Comparison of ENCODE assay signal across 8 cellular contexts in genomic region chr12:79691299-79692248, GRCh38. TPM values are rescaled to one million over a fixed set of nuclear protein-coding genes. Genes with fewer than 3 reads are reported as not detected.
A peak's percentile ranks its signal among the peaks of the same experiment; 100 is the strongest.
DNase-seq lines count a peak whose midpoint lies in the region; ATAC-seq, FAIRE-seq and TF ChIP-seq lines count a peak whose summit lies in the region.

No MANE protein-coding gene starts in this region.

- no peak for TF ChIP-seq POLR2A in spleen (IDR thresholded peaks at IDR 0.05)

- POLR2A ChIA-PET in MCF 10A (lab: Yijun Ruan, JAX) = interaction anchor here (0.5 to 11.0 kb wide), 42 partner anchors 8 to 828 kb away, joined by 3 to 103 read pairs (median 5); partner anchors contain the start of gene PPP1R12A

- DNase-seq in NCI-H2196 (lab: John Stamatoyannopoulos, UW; ENCODE audit: unreplicated experiment) = peak; percentile 60
- no peak for DNase-seq in NCI-H2196 treated with DMSO at 0.1 percent for 48 hours (lab: John Stamatoyannopoulos, UW; ENCODE audit: unreplicated experiment)
- DNase-seq in NCI-H2171 treated with DMSO at 0.1 percent for 48 hours (lab: John Stamatoyannopoulos, UW) = peak; percentile 87
- DNase-seq in MCF 10A (ENCODE audit: unreplicated experiment) = peak; percentile 81
- no peak for DNase-seq in kidney
- DNase-seq in spleen = no peak
- no peak for DNase-seq in ureter (ENCODE audit: low spot score)

- H3K4me1 Mint-ChIP-seq in MCF 10A (ENCODE audit: insufficient read depth, unreplicated experiment) = peaks cover 25% of the 10 kb centered on the region

- H3K27ac Mint-ChIP-seq in MCF 10A (ENCODE audit: low read depth, unreplicated experiment) = peak overlapping the region; percentile 96

- TSS peak; percentile 78 for BruUV-seq in MCF 10A (replicated peaks; lab: Mats Ljungman, UMichigan)

- no peaks in the 10 kb centered on the region for H3K4me1 ChIP-seq in kidney (ENCODE audit: control insufficient read depth in 1 of 2, insufficient read depth in 1 of 2, low read depth in 1 of 2, low read length in 2 of 2)
- H3K4me1 ChIP-seq in spleen = peaks cover 10 to 50% (median 34%) of the 10 kb centered on the region in 6 donors

- peaks cover 0 to 43% (median 18%) of the 10 kb centered on the region in 7 donors for H3K27me3 ChIP-seq in spleen (replicated peaks in 1 of 7)

- no peak for FAIRE-seq in kidney (lab: Jason Lieb, UNC)

- 8 to 9% (median 9%) methylated on average over 27 of the region's 27 CpGs for WGBS in spleen, 5 donors

- H3K36me3 ChIP-seq in kidney (ENCODE audit: control insufficient read depth in 1 of 2, insufficient read depth in 2 of 2, low read length in 2 of 2) = no peaks in the 10 kb centered on the region
- no peaks in the 10 kb centered on the region for H3K36me3 ChIP-seq in spleen

- H3K4me3 Mint-ChIP-seq in MCF 10A (ENCODE audit: unreplicated experiment) = peak overlapping the region; percentile 87

- H3K36me3 Mint-ChIP-seq in MCF 10A (ENCODE audit: insufficient read depth, unreplicated experiment) = peaks cover 5% of the 10 kb centered on the region

- peak overlapping the region; percentile 86 to 89 for H3K9ac ChIP-seq in kidney (ENCODE audit: low read length in 2 of 2)

- no peak for ATAC-seq in HG03520 (IDR thresholded peaks at IDR 0.05; ENCODE audit: unreplicated experiment)

- intact Hi-C loops in MCF 10A (cut with micrococcal nuclease) (loop anchor here (1.0 to 5.0 kb wide), 6 partner anchors 33 to 576 kb away; partner anchors contain the start of gene PPP1R12A), kidney (cut with DNase I) (no loop called here), spleen (cut with DNase I; ENCODE audit: low total_unique reads) (no loop called here)

- H3K9me3 ChIP-seq in kidney (ENCODE audit: control insufficient read depth in 1 of 2, low read length in 2 of 2) (no peaks in the 10 kb centered on the region), spleen (no peaks in the 10 kb centered on the region)

- CTCF ChIA-PET in MCF 10A (lab: Yijun Ruan, JAX) = interaction anchor here (0.6 to 4.8 kb wide), 26 partner anchors 11 to 1087 kb away, joined by 3 to 18 read pairs (median 4); no protein-coding TSS in a partner anchor

- peak overlapping the region; percentile 87 to 95 for H3K27ac ChIP-seq in kidney (ENCODE audit: low read depth in 2 of 2, low read length in 2 of 2)
- peak overlapping the region in 7 of 8 donors; percentile 22 to 84 (median 76) for H3K27ac ChIP-seq in spleen

- TF ChIP-seq CTCF in MCF 10A (IDR thresholded peaks at IDR 0.05; ENCODE audit: unreplicated experiment) (no peak), kidney (IDR thresholded peaks at IDR 0.05; ENCODE audit: borderline replicate concordance, extremely low read depth, insufficient read depth) (no peak), spleen (IDR thresholded peaks at IDR 0.05 in 8 of 11, conservative IDR thresholded peaks at IDR 0.05 in 3 of 11) (no peak)

- H3K4me3 ChIP-seq in kidney (ENCODE audit: low read length in 2 of 2) (peak overlapping the region; percentile 87 to 92), spleen (peak overlapping the region; percentile 83 to 95 (median 90))

- H3K27me3 Mint-ChIP-seq in MCF 10A (ENCODE audit: insufficient read depth, unreplicated experiment) = no peaks in the 10 kb centered on the region

- no peaks in the 10 kb centered on the region for H3K9me3 Mint-ChIP-seq in MCF 10A (ENCODE audit: unreplicated experiment)

RNA-seq across cellular contexts. Expression of gene PAWR, which starts 0.8 kb away (rescaled TPM):
- total RNA-seq in MCF 10A (2022) (248 and 330 TPM in 2 replicates), kidney (69.2 TPM), spleen (10 to 100 TPM; 22.8 to 38.0 (median 33.5) TPM), ureter (94.1 TPM)
- polyA plus RNA-seq in kidney (ENCODE audit: insufficient read depth, low read depth, low replicate concordance) (30.7 TPM), spleen (10 to 100 TPM; 16.1 to 28.6 (median 20.1) TPM)

Comparison
In these comparisons a context has a peak if more than half of its experiments do, and no peak if none do; other contexts are left out.
1. DNase-seq: peak in NCI-H2196 (single experiment), NCI-H2171 treated with DMSO at 0.1 percent for 48 hours (single experiment) and MCF 10A (single experiment); none in NCI-H2196 treated with DMSO at 0.1 percent for 48 hours (single experiment), kidney (single experiment), spleen (single experiment) and ureter (single experiment).